In the genomic region with DNA sequence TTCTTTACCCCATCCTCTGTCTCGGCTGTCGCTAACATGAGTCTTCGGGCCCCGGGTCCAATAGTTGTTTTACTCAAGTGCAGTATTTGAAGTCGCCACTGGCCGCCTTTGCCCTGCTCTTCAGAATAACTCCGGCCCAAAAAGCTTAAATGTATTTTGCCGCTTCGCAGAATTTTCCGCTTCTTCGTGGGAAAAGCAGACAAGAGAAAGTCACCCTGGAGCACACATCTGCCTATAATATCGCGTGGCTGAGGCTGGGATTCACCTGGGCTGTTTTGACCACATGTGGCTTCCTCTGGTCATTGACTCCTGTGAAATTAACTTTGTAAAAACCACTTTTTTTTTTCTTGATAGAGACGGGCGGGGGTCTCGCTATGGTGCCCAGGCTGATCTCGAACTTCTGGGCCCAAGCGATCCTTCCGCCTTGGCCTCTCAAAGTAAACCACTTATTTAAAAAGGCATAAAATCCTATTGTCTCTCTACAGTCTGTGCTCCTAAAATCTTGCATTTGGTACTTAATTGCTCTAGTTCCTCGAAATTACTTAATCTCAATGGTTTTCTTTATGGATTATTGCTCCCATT, we compare ENCODE assay signal across 8 cellular contexts. TPM values are rescaled to one million over a fixed set of nuclear protein-coding genes. Genes with fewer than 3 reads are reported as not detected.
DNase-seq lines count a peak whose midpoint lies in the region; ATAC-seq and TF ChIP-seq lines count a peak whose summit lies in the region.

No MANE protein-coding gene starts in this region.

- H3K4me1 Mint-ChIP-seq in natural killer cell: peaks cover 31 to 45% of the 10 kb centered on the region in 2 donors

- H3K36me3 Mint-ChIP-seq in natural killer cell: no peaks in the 10 kb centered on the region

- no peaks in the 10 kb centered on the region for H3F3A ChIP-seq in OCI-LY1 (ENCODE audit: insufficient read depth, low read length)

- intact Hi-C loops in natural killer cell (cut with micrococcal nuclease): loop anchor here (1.0 to 10.0 kb wide), 5 partner anchors 115 to 1151 kb away; a partner anchor contains a TSS

- H3K27me3 ChIP-seq in BLaER1 (no peaks in the 10 kb centered on the region), OCI-LY1 (ENCODE audit: insufficient read depth, low read length) (no peaks in the 10 kb centered on the region), ectodermal cell (ENCODE audit: control insufficient read depth, insufficient read depth, low read length, poor library complexity, severe bottlenecking) (no peaks in the 10 kb centered on the region)

- WGBS in ectodermal cell, 2 experiments: 17 to 19% methylated on average over 20 of the region's 20 CpGs

- H3K9me3 Mint-ChIP-seq in natural killer cell: no peaks in the 10 kb centered on the region

- H3K36me3 ChIP-seq in BLaER1 (peaks cover 33% of the 10 kb centered on the region), OCI-LY1 (ENCODE audit: insufficient read depth, low read length) (peaks cover 16% of the 10 kb centered on the region; the same call in 1 of the 2 replicates), ectodermal cell (ENCODE audit: control insufficient read depth, insufficient read depth, low read length) (no peaks in the 10 kb centered on the region)

- TF ChIP-seq CTCF in OCI-LY1 (IDR thresholded peaks at IDR 0.05; ENCODE audit: low read length): no peak
- TF ChIP-seq CTCF in natural killer cell (IDR thresholded peaks at IDR 0.05): no peak

- peaks cover 0 to 1% of the 10 kb centered on the region in 2 donors for H3K27me3 Mint-ChIP-seq in natural killer cell (ENCODE audit: low read depth in 2 of 2)

- DNase-seq in natural killer cell (no peak), DMS79 treated with DMSO at 0.1 percent for 48 hours (lab: John Stamatoyannopoulos, UW) (no peak)
- no peak for DNase-seq in stimulated activated CD4-positive, alpha-beta T cell treated with anti-CD3 and anti-CD28 coated beads, Interleukin-1b, Interleukin-23, amount 100 ng/mL, for 48 hours

- no peaks in the 10 kb centered on the region for H3K9me2 ChIP-seq in OCI-LY1 (ENCODE audit: low read depth, low read length)

- H3K27ac Mint-ChIP-seq in natural killer cell: peak overlapping the region; percentile 93 to 95

- ATAC-seq in GM21381 (IDR thresholded peaks at IDR 0.05; ENCODE audit: unreplicated experiment) (peak; percentile 1), natural killer cell (no peak), GM19035 (IDR thresholded peaks at IDR 0.05; ENCODE audit: unreplicated experiment) (no peak)

- peak overlapping the region; percentile 86 for H3K4me2 ChIP-seq in BLaER1
- H3K4me2 ChIP-seq in OCI-LY1 (ENCODE audit: low read length): peak overlapping the region; percentile 67

- no peaks in the 10 kb centered on the region for H3K9me3 ChIP-seq in BLaER1
- H3K9me3 ChIP-seq in OCI-LY1 (ENCODE audit: low read length): no peaks in the 10 kb centered on the region
- no peaks in the 10 kb centered on the region for H3K9me3 ChIP-seq in ectodermal cell (ENCODE audit: control insufficient read depth, low read length)

- no peak overlapping the region for H2AFZ ChIP-seq in OCI-LY1 (ENCODE audit: low read length)

- peak overlapping the region; percentile 97 for H3K4me3 Mint-ChIP-seq in natural killer cell

- peaks cover 30% of the 10 kb centered on the region for H3K79me2 ChIP-seq in OCI-LY1 (ENCODE audit: insufficient read depth, low read length)

- peaks cover 21% of the 10 kb centered on the region; the same call in 1 of the 2 replicates for H4K20me1 ChIP-seq in BLaER1
- H4K20me1 ChIP-seq in OCI-LY1 (ENCODE audit: insufficient read depth, low read length): no peaks in the 10 kb centered on the region

- H3K9ac ChIP-seq in BLaER1 (peak overlapping the region; percentile 83), OCI-LY1 (ENCODE audit: low read length) (peak overlapping the region; percentile 84)

- peak overlapping the region; percentile 75 for H3K27ac ChIP-seq in BLaER1
- H3K27ac ChIP-seq in OCI-LY1 (ENCODE audit: low read depth, low read length, poor library complexity, severe bottlenecking): peak overlapping the region; percentile 36
- peak overlapping the region; percentile 84 for H3K27ac ChIP-seq in ectodermal cell (ENCODE audit: insufficient read depth, low read depth, low read length, poor library complexity, severe bottlenecking)

- peak overlapping the region; percentile 91 for H3K4me3 ChIP-seq in BLaER1
- H3K4me3 ChIP-seq in OCI-LY1 (ENCODE audit: low read depth, low read length, poor library complexity, severe bottlenecking): peak overlapping the region; percentile 84
- H3K4me3 ChIP-seq in ectodermal cell (ENCODE audit: insufficient read depth, low read depth, low read length): peak overlapping the region; percentile 93

- H3K4me1 ChIP-seq in BLaER1 (peaks cover 36% of the 10 kb centered on the region), OCI-LY1 (ENCODE audit: insufficient read depth, low read length, severe bottlenecking) (peaks cover 23% of the 10 kb centered on the region), ectodermal cell (ENCODE audit: control insufficient read depth, insufficient read depth, low read length) (peaks cover 13% of the 10 kb centered on the region)

RNA-seq across cellular contexts. Expression of a gene that starts 0.7 kb away (rescaled TPM):
- polyA plus RNA-seq in ectodermal cell (2013, experiment 1 of 4): 40.0 TPM
- 38.3 TPM for polyA plus RNA-seq in ectodermal cell (2013, experiment 2 of 4)
- polyA plus RNA-seq in ectodermal cell (2013, experiment 3 of 4): 33.0 TPM
- 34.9 TPM for polyA plus RNA-seq in ectodermal cell (2013, experiment 4 of 4)
- 10 to 100 TPM; 47.1 to 54.3 (median 53.8) TPM for total RNA-seq in natural killer cell
